Comparison of ENCODE assay signal across 11 cellular contexts in the genomic region with DNA sequence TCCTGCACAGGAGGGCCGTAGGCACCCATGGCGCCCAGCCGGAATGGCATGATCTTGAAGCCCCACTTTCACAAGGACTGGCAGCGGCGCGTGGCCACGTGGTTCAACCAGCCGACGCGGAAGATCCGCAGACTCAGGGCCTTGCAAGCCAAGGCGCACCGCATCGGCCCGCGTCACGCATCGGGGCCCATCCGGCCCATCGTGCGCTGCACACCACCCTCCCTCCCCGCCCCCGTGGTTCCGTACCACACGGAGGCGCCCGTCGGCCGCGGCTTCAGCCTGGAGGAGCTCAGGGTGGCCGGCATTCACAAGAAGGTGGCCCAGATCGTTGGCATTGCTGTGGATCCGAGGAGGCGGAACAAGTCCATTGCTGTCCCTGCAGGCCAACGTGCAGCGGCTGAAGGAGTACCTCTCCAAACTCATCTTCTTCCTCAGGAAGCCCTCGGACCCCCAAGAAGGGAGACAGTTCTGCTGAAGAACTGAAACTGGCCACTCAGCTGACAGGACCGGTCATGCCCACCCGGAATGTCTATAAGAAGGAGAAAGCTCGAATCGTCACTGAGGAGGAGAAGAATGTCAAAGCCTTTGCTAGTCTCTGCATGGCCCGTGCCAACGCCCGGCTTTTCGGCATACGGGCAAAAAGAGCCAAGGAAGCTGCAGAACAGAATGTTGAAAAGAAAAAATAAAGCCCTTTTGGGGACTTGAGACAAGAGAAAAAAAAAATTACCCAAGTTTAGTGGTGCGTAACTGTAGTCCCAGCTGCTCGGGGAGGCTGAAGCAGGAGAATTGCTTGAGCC. TPM values are rescaled to one million over a fixed set of nuclear protein-coding genes. Genes with fewer than 3 reads are reported as not detected.
DNase-seq lines count a peak whose midpoint lies in the region; ATAC-seq and TF ChIP-seq lines count a peak whose summit lies in the region.
"Had no signal": no experiment of that assay in that cellular context is flagged by ENCODE, and none has a peak within 500 bp of the region (broad histone marks: within the 10 kb centered on the region; RNA-seq: fewer than 3 reads in every experiment).

No MANE protein-coding gene starts in this region.

- no peaks in the 10 kb centered on the region for H4K20me1 ChIP-seq in DOHH2 (ENCODE audit: control insufficient read depth, insufficient read depth, low read depth, low read length)
- no peaks in the 10 kb centered on the region for H4K20me1 ChIP-seq in IMR-90 (ENCODE audit: insufficient read depth, low read length)
- H4K20me1 ChIP-seq in osteoblast (ENCODE audit: insufficient read depth, low read length), result no peaks in the 10 kb centered on the region

- H3K56ac ChIP-seq in IMR-90 (ENCODE audit: extremely low read depth, insufficient read depth, low read length), result no peak overlapping the region

- CTCF ChIA-PET in IMR-90 (lab: Yijun Ruan, JAX), result no interaction called here

- H3K27ac Mint-ChIP-seq in activated naive CD4-positive, alpha-beta T cell treated with anti-CD3 and anti-CD28 coated beads, Interleukin-2, amount 50 U/mL, for 72 hours, result no peak overlapping the region

- no peak overlapping the region for H2BK15ac ChIP-seq in IMR-90 (ENCODE audit: low read depth, low read length)

- no peaks in the 10 kb centered on the region for H3K9me3 Mint-ChIP-seq in activated naive CD4-positive, alpha-beta T cell treated with anti-CD3 and anti-CD28 coated beads, Interleukin-2, amount 50 U/mL, for 72 hours

- ATAC-seq in IMR-90 (ENCODE audit: low read depth) (no peak), esophagus mucosa (peak; percentile 67), HG02870 (IDR thresholded peaks at IDR 0.05; ENCODE audit: unreplicated experiment) (no peak), HG03139 (IDR thresholded peaks at IDR 0.05; ENCODE audit: unreplicated experiment) (no peak)
- no peak for ATAC-seq in activated naive CD4-positive, alpha-beta T cell treated with anti-CD3 and anti-CD28 coated beads, Interleukin-2, amount 50 U/mL, for 72 hours

- WGBS in IMR-90 (ENCODE audit: extremely low coverage in 2 of 2, insufficient read length in 1 of 2), 2 experiments, result 60% methylated on average over 20 of the region's 48 CpGs; no CpG with 5 or more reads in 1 of the 2 experiments

- H3K9me1 ChIP-seq in IMR-90 (ENCODE audit: insufficient read depth, low read length), result no peaks in the 10 kb centered on the region

- H4K8ac ChIP-seq in IMR-90 (ENCODE audit: low read depth in 2 of 2, low read length in 2 of 2), result no peak overlapping the region

- no peak overlapping the region for H4K91ac ChIP-seq in IMR-90 (ENCODE audit: insufficient read depth, low read depth, low read length)

- H3K36me3 ChIP-seq in DOHH2 (ENCODE audit: control insufficient read depth, low read length) (no peaks in the 10 kb centered on the region), IMR-90 (ENCODE audit: control insufficient read depth, insufficient read depth, low read length) (no peaks in the 10 kb centered on the region), osteoblast (ENCODE audit: insufficient read depth, low read length) (no peaks in the 10 kb centered on the region)
- H3K36me3 ChIP-seq: esophagus squamous epithelium had no signal

- POLR2A ChIA-PET in IMR-90 (lab: Charles Lee; ENCODE audit: unreplicated experiment), result no interaction called here

- H3K14ac ChIP-seq in IMR-90 (replicated peaks; ENCODE audit: low read depth, low read length), result no peak overlapping the region

- in situ Hi-C loops in IMR-90 (cut with MboI; ENCODE audit: low sequenced_read_pairs), result no loop called here

- no peak overlapping the region for H3K27ac ChIP-seq in DOHH2 (ENCODE audit: low read depth, low read length)
- no peak overlapping the region for H3K27ac ChIP-seq in IMR-90 (ENCODE audit: insufficient read depth, low read length)
- no peak overlapping the region for H3K27ac ChIP-seq in osteoblast (ENCODE audit: low read depth, low read length)
- H3K27ac ChIP-seq: esophagus squamous epithelium had no signal

- no peak overlapping the region for H2BK120ac ChIP-seq in IMR-90 (ENCODE audit: low read depth, low read length)

- H3F3A ChIP-seq in DOHH2 (ENCODE audit: control insufficient read depth, insufficient read depth), result no peaks in the 10 kb centered on the region; the same call in 1 of the 2 replicates

- H3K79me2 ChIP-seq in DOHH2 (ENCODE audit: control insufficient read depth, low read length) (no peaks in the 10 kb centered on the region), osteoblast (ENCODE audit: insufficient read depth, low read length) (no peaks in the 10 kb centered on the region)

- H3K4me3 ChIP-seq in DOHH2 (ENCODE audit: low read length) (peak overlapping the region; percentile 55), IMR-90 (ENCODE audit: insufficient read depth, low read depth, low read length) (no peak overlapping the region), osteoblast (ENCODE audit: insufficient read depth, low read length) (no peak overlapping the region)

- peak overlapping the region; percentile 32 for H2AFZ ChIP-seq in IMR-90 (replicated peaks; ENCODE audit: low read length, poor library complexity)
- peak overlapping the region; percentile 41 for H2AFZ ChIP-seq in osteoblast (ENCODE audit: low read length)

- H3K27me3 ChIP-seq in DOHH2 (ENCODE audit: control insufficient read depth, low read length) (peaks cover 49% of the 10 kb centered on the region), IMR-90 (ENCODE audit: control insufficient read depth, insufficient read depth, low read length) (peaks cover 22% of the 10 kb centered on the region), osteoblast (ENCODE audit: insufficient read depth, low read length) (peaks cover 39% of the 10 kb centered on the region)

- no peak overlapping the region for H4K5ac ChIP-seq in IMR-90 (ENCODE audit: low read depth, low read length)

- H3K9me3 ChIP-seq in DOHH2 (ENCODE audit: control insufficient read depth, insufficient read depth, low read length) (no peaks in the 10 kb centered on the region), IMR-90 (ENCODE audit: control insufficient read depth, insufficient read depth, low read length) (peaks cover 3% of the 10 kb centered on the region; the same call in 1 of the 2 replicates), osteoblast (ENCODE audit: low read depth, low read length) (no peaks in the 10 kb centered on the region)
- H3K9me3 ChIP-seq: esophagus squamous epithelium had no signal

- no peak overlapping the region for H2AK5ac ChIP-seq in IMR-90 (ENCODE audit: low read depth, low read length)

- H3K9me2 ChIP-seq in DOHH2 (replicated peaks; ENCODE audit: control insufficient read depth, low read length), result no peaks in the 10 kb centered on the region

- H3K4ac ChIP-seq in IMR-90 (ENCODE audit: low read depth, low read length), result no peak overlapping the region

- peaks cover 10% of the 10 kb centered on the region for H3K4me1 ChIP-seq in DOHH2 (ENCODE audit: control insufficient read depth, low read length)
- H3K4me1 ChIP-seq in IMR-90 (ENCODE audit: control insufficient read depth, insufficient read depth, low read length), result no peaks in the 10 kb centered on the region
- no peaks in the 10 kb centered on the region for H3K4me1 ChIP-seq in osteoblast (ENCODE audit: insufficient read depth, low read length)

- H2BK5ac ChIP-seq in IMR-90 (ENCODE audit: low read depth, low read length, poor library complexity, severe bottlenecking), result no peak overlapping the region

- no peak for TF ChIP-seq POLR2A in IMR-90 (IDR thresholded peaks at IDR 0.05; ENCODE audit: low read depth, low read length)

- TF ChIP-seq CTCF in DOHH2 (IDR thresholded peaks at IDR 0.05; ENCODE audit: low read depth, low read length, poor library complexity, severe bottlenecking), result peak; percentile 28
- no peak for TF ChIP-seq CTCF in IMR-90 (conservative IDR thresholded peaks at IDR 0.05; ENCODE audit: low read depth, low read length)
- TF ChIP-seq CTCF in osteoblast (IDR thresholded peaks at IDR 0.05; ENCODE audit: extremely low read depth, low read depth, low read length), result no peak

- H2BK20ac ChIP-seq in IMR-90 (ENCODE audit: low read depth, low read length), result no peak overlapping the region

- no peak overlapping the region for H3K18ac ChIP-seq in IMR-90 (ENCODE audit: low read depth, low read length)

- no peak for TF ChIP-seq RAD21 in IMR-90 (IDR thresholded peaks at IDR 0.05; ENCODE audit: low read length)

- no peaks in the 10 kb centered on the region for H3K79me1 ChIP-seq in IMR-90 (ENCODE audit: low read depth in 1 of 2, low read length in 2 of 2)

- BruUV-seq in IMR-90 (replicated peaks; lab: Mats Ljungman, UMichigan), result no TSS peak

- intact Hi-C loops in IMR-90 (cut with micrococcal nuclease), result no loop called here

- DNase-seq in IMR-90, result no peak
- DNase-seq in osteoblast (ENCODE audit: insufficient read length, low spot score, missing footprints), result no peak
- DNase-seq in activated naive CD4-positive, alpha-beta T cell treated with anti-CD3 and anti-CD28 coated beads, Interleukin-2, amount 50 U/mL, for 72 hours (ENCODE audit: low spot score in 2 of 2), result no peak
- no peak for DNase-seq in activated CD8-positive, alpha-beta memory T cell treated with anti-CD3 and anti-CD28 coated beads for 24 hours
- DNase-seq: amniotic stem cell, esophagus squamous epithelium had no signal

- H3K36me3 Mint-ChIP-seq in activated naive CD4-positive, alpha-beta T cell treated with anti-CD3 and anti-CD28 coated beads, Interleukin-2, amount 50 U/mL, for 72 hours, result no peaks in the 10 kb centered on the region

- dilution Hi-C loops in IMR-90 (cut with HindIII; ENCODE audit: low sequenced_read_pairs, unreplicated experiment), result no loop called here

- H3K23ac ChIP-seq in IMR-90 (ENCODE audit: low read depth, low read length), result no peak overlapping the region

- peak overlapping the region; percentile 67 for H3K4me2 ChIP-seq in DOHH2 (ENCODE audit: low read length)
- no peak overlapping the region for H3K4me2 ChIP-seq in IMR-90 (ENCODE audit: low read depth, low read length)
- H3K4me2 ChIP-seq in osteoblast (ENCODE audit: insufficient read depth, low read length), result peak overlapping the region; percentile 18

- no peak overlapping the region for H3K9ac ChIP-seq in IMR-90 (ENCODE audit: low read depth, low read length)

- no peak overlapping the region for H2AK9ac ChIP-seq in IMR-90 (replicated peaks; ENCODE audit: low read depth, low read length, poor library complexity)

RNA-seq across cellular contexts. Expression of a gene that starts 9.9 kb away (rescaled TPM):
- total RNA-seq in IMR-90 (2012; rRNA removed) (20.6 and 22.5 TPM in 2 replicates), esophagus mucosa (14.3 TPM), osteoblast (12.4 and 14.5 TPM in 2 replicates)
- polyA plus RNA-seq in IMR-90 (2012; rRNA removed), result 17.0 and 17.4 TPM in 2 replicates
- 9.2 and 9.5 TPM in 2 replicates for polyA plus RNA-seq in IMR-90 (2012; cell fraction: cytosol; rRNA removed)
- 20.7 and 35.7 TPM in 2 replicates for polyA plus RNA-seq in IMR-90 (2012; cell fraction: nucleus; rRNA removed; ENCODE audit: low replicate concordance)
- total RNA-seq in activated naive CD4-positive, alpha-beta T cell treated with anti-CD3 and anti-CD28 coated beads, Interleukin-2, amount 50 U/mL, for 72 hours, result 10 to 100 TPM in 1 of 2 donors, 1 to 10 TPM in 1; 2.2 to 15.2 TPM

RNA-seq across cellular contexts. Expression of a gene that starts 18.4 kb away (rescaled TPM):
- total RNA-seq in IMR-90 (2012; rRNA removed) (0.28 and 0.36 TPM in 2 replicates), esophagus mucosa (7.4 TPM), osteoblast (2.5 and 3.5 TPM in 2 replicates)
- polyA plus RNA-seq in IMR-90 (2012; rRNA removed), result 0.52 and 0.92 TPM in 2 replicates
- 0.62 and 1.2 TPM in 2 replicates for polyA plus RNA-seq in IMR-90 (2012; cell fraction: cytosol; rRNA removed)
- 1.1 and 1.6 TPM in 2 replicates for polyA plus RNA-seq in IMR-90 (2012; cell fraction: nucleus; rRNA removed; ENCODE audit: low replicate concordance)
- total RNA-seq in activated naive CD4-positive, alpha-beta T cell treated with anti-CD3 and anti-CD28 coated beads, Interleukin-2, amount 50 U/mL, for 72 hours, result 10 to 100 TPM in 1 of 2 donors, 1 to 10 TPM in 1; 8.8 to 10.0 TPM
- total RNA-seq: M059J had no signal
